18 cellular contexts compared by ENCODE assay signal in the genomic region with DNA sequence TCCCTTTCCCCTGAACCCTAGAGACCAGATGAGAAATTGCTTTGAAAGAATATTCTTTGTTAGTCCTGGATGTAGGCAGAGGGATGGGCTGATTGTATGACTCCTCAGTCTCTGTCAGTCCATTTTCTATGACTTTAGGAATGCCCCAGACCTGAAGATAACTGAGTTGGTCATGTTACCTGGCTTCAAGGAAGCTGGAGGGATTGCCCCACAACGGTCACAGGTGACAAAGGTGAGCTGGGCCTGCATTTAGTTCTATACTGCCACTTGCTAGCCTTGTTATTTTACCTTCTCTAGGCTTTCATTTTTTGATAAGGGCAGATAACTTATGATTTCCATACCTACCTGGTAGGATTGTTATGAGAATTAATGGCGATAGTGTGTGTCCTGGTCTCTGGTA.
"Had no signal": no experiment of that assay in that cellular context is flagged by ENCODE, and none has a peak within 500 bp of the region (broad histone marks: within the 10 kb centered on the region; RNA-seq: fewer than 3 reads in every experiment).

No MANE protein-coding gene starts in this region.

- H3K9ac ChIP-seq: parathyroid adenoma had no signal

- DNase-seq: dermis blood vessel endothelial cell; effector memory CD4-positive, alpha-beta T cell; natural killer cell; sigmoid colon; spleen; stimulated activated CD4-positive, alpha-beta T cell treated with anti-CD3 and anti-CD28 coated beads, Interleukin-4, amount 100 ng/mL, for 4 hours; transverse colon had no signal

- H3K27me3 Mint-ChIP-seq: memory B cell; stimulated activated memory B cell treated with anti-CD40 and anti-IgM and Interleukin-4, amounts not matched to agents 10 μg/mL and 1 μg/mL and 100 μg/mL, for 72 hours; stimulated activated naive CD8-positive, alpha-beta T cell treated with anti-CD3 and anti-CD28 coated beads, Interleukin-15, Interleukin-2, amounts not matched to agents 100 ng/mL and 50 ng/mL, for 24 hours had no signal

- H3K9me3 Mint-ChIP-seq: memory B cell; natural killer cell; neural crest cell; stimulated activated memory B cell treated with anti-CD40 and anti-IgM and Interleukin-4, amounts not matched to agents 10 μg/mL and 1 μg/mL and 100 μg/mL, for 72 hours; stimulated activated naive CD8-positive, alpha-beta T cell treated with anti-CD3 and anti-CD28 coated beads, Interleukin-15, Interleukin-2, amounts not matched to agents 100 ng/mL and 50 ng/mL, for 24 hours had no signal

- H3K27ac Mint-ChIP-seq: mesothelial cell of epicardium; natural killer cell; stimulated activated naive CD8-positive, alpha-beta T cell treated with anti-CD3 and anti-CD28 coated beads, Interleukin-15, Interleukin-2, amounts not matched to agents 100 ng/mL and 50 ng/mL, for 24 hours had no signal

- H3K4me1 Mint-ChIP-seq: mesothelial cell of epicardium had no signal

- H3K27me3 ChIP-seq: sigmoid colon, spleen, transverse colon, vagina had no signal

- H2AFZ ChIP-seq: parathyroid adenoma had no signal

- H3K4me3 ChIP-seq: coronary artery, lung, sigmoid colon, spleen, transverse colon, vagina had no signal

- H3K36me3 ChIP-seq: sigmoid colon, spleen, transverse colon, vagina had no signal

- H3K36me3 Mint-ChIP-seq: mesothelial cell of epicardium, natural killer cell had no signal

- H3K9me3 ChIP-seq: sigmoid colon, spleen, transverse colon, vagina had no signal

- H3K4me3 Mint-ChIP-seq: memory B cell; mesothelial cell of epicardium; natural killer cell; neural crest cell; stimulated activated memory B cell treated with anti-CD40 and anti-IgM and Interleukin-4, amounts not matched to agents 10 μg/mL and 1 μg/mL and 100 μg/mL, for 72 hours; stimulated activated naive CD8-positive, alpha-beta T cell treated with anti-CD3 and anti-CD28 coated beads, Interleukin-15, Interleukin-2, amounts not matched to agents 100 ng/mL and 50 ng/mL, for 24 hours had no signal

- H3K27ac ChIP-seq: coronary artery, parathyroid adenoma, sigmoid colon, transverse colon, vagina had no signal

- FAIRE-seq: endometrium, frontal cortex had no signal

- ATAC-seq: natural killer cell; stimulated activated memory B cell treated with anti-CD40 and anti-IgM and Interleukin-4, amounts not matched to agents 10 μg/mL and 1 μg/mL and 100 μg/mL, for 72 hours had no signal

- H3K4me1 ChIP-seq: parathyroid adenoma, sigmoid colon had no signal
